Comparison of ENCODE assay signal across 13 cellular contexts in the genomic region with DNA sequence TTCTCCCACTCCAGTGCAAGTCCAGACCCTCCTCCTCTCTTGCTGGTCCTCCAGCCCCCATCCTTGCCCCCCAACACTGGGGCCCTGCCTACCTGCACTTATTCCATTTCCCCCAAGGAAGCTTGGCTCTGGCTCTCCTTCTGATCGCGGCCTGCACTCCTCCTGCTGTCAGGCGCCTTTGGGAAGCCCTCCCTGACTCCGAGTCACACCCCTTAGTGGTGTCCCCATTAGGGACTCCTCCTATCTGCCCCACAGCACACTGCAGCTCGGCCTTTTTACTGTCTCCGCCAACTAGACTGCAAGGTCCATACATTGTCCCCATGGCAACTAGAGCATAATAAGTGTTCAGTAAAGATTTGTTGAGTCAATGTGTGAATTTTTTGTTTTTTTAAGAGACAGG. TPM values are rescaled to one million over a fixed set of nuclear protein-coding genes. Genes with fewer than 3 reads are reported as not detected.
DNase-seq lines count a peak whose midpoint lies in the region; ATAC-seq and TF ChIP-seq lines count a peak whose summit lies in the region.
"Had no signal": no experiment of that assay in that cellular context is flagged by ENCODE, and none has a peak within 500 bp of the region (broad histone marks: within the 10 kb centered on the region; RNA-seq: fewer than 3 reads in every experiment).

No MANE protein-coding gene starts in this region.

- H3K36me3 ChIP-seq in suprapubic skin: no peaks in the 10 kb centered on the region
- H3K36me3 ChIP-seq: gastrocnemius medialis had no signal

- peaks cover 11% of the 10 kb centered on the region for H3K4me1 Mint-ChIP-seq in activated naive CD4-positive, alpha-beta T cell treated with anti-CD3 and anti-CD28 coated beads, Interleukin-2, amount 10 ng/mL, durations not matched to agents 7 days and 5 days
- peaks cover 6% of the 10 kb centered on the region for H3K4me1 Mint-ChIP-seq in activated T-helper 1 cell treated with anti-CD3 and anti-CD28 coated beads, Interleukin-12 subunit alpha, Interleukin-12 subunit beta, Interleukin-2, Interleukin-4 antibody, amounts not matched to agents 30 ng/mL and 10 ng/mL and 1 ng/mL, durations not matched to agents 14 hours and 24 hours and 36 hours (ENCODE audit: low read depth)

- H3K9me3 Mint-ChIP-seq in activated naive CD4-positive, alpha-beta T cell treated with anti-CD3 and anti-CD28 coated beads, Interleukin-2, amount 10 ng/mL, durations not matched to agents 7 days and 5 days: no peaks in the 10 kb centered on the region
- H3K9me3 Mint-ChIP-seq in activated naive CD4-positive, alpha-beta T cell treated with anti-CD3 and anti-CD28 coated beads, Interleukin-2, amount 50 U/mL, for 72 hours: no peaks in the 10 kb centered on the region
- no peaks in the 10 kb centered on the region for H3K9me3 Mint-ChIP-seq in activated T-helper 1 cell treated with anti-CD3 and anti-CD28 coated beads, Interleukin-12 subunit alpha, Interleukin-12 subunit beta, Interleukin-2, Interleukin-4 antibody, amounts not matched to agents 30 ng/mL and 10 ng/mL and 1 ng/mL, durations not matched to agents 14 hours and 24 hours and 36 hours

- no peak overlapping the region for H3K27ac ChIP-seq in suprapubic skin

- TF ChIP-seq CTCF in suprapubic skin (IDR thresholded peaks at IDR 0.05): no peak

- no peak for TF ChIP-seq POLR2A in suprapubic skin (IDR thresholded peaks at IDR 0.05)

- peak overlapping the region; percentile 57 for H3K4me3 Mint-ChIP-seq in activated naive CD4-positive, alpha-beta T cell treated with anti-CD3 and anti-CD28 coated beads, Interleukin-2, amount 10 ng/mL, durations not matched to agents 7 days and 5 days
- peak overlapping the region; percentile 70 for H3K4me3 Mint-ChIP-seq in activated T-helper 1 cell treated with anti-CD3 and anti-CD28 coated beads, Interleukin-12 subunit alpha, Interleukin-12 subunit beta, Interleukin-2, Interleukin-4 antibody, amounts not matched to agents 30 ng/mL and 10 ng/mL and 1 ng/mL, durations not matched to agents 14 hours and 24 hours and 36 hours

- H3K9me3 ChIP-seq in suprapubic skin: no peaks in the 10 kb centered on the region
- H3K9me3 ChIP-seq: gastrocnemius medialis had no signal

- WGBS in suprapubic skin: 86% methylated on average over 6 of the region's 6 CpGs

- peaks cover 76% of the 10 kb centered on the region for H3K27me3 Mint-ChIP-seq in activated naive CD4-positive, alpha-beta T cell treated with anti-CD3 and anti-CD28 coated beads, Interleukin-2, amount 10 ng/mL, durations not matched to agents 7 days and 5 days
- H3K27me3 Mint-ChIP-seq in activated T-helper 1 cell treated with anti-CD3 and anti-CD28 coated beads, Interleukin-12 subunit alpha, Interleukin-12 subunit beta, Interleukin-2, Interleukin-4 antibody, amounts not matched to agents 30 ng/mL and 10 ng/mL and 1 ng/mL, durations not matched to agents 14 hours and 24 hours and 36 hours (ENCODE audit: insufficient read depth): peaks cover 53% of the 10 kb centered on the region

- CTCF ChIA-PET in activated naive CD4-positive, alpha-beta T cell treated with anti-CD3 and anti-CD28 coated beads, Interleukin-2, amount 10 ng/mL, durations not matched to agents 7 days and 5 days (lab: Charles Lee): interaction anchor here (1.5 to 2.8 kb wide), 2 partner anchors 17 to 283 kb away, joined by 3 to 12 read pairs; no protein-coding TSS in a partner anchor
- CTCF ChIA-PET in HEK293T (lab: Yijun Ruan, JAX): interaction anchor here (0.5 kb wide), 1 partner anchor 273 kb away, joined by 3 read pairs; no protein-coding TSS in a partner anchor

- H3K27me3 ChIP-seq in suprapubic skin: peaks cover 23% of the 10 kb centered on the region

- peaks cover 31% of the 10 kb centered on the region for H3K4me1 ChIP-seq in suprapubic skin
- H3K4me1 ChIP-seq: gastrocnemius medialis had no signal

- DNase-seq in activated naive CD4-positive, alpha-beta T cell treated with anti-CD3 and anti-CD28 coated beads, Interleukin-2, amount 10 ng/mL, durations not matched to agents 7 days and 5 days: no peak
- DNase-seq in activated naive CD4-positive, alpha-beta T cell treated with anti-CD3 and anti-CD28 coated beads, Interleukin-2, amount 50 U/mL, for 72 hours (ENCODE audit: low spot score in 2 of 2): no peak
- no peak for DNase-seq in activated T-helper 1 cell treated with anti-CD3 and anti-CD28 coated beads, Interleukin-12 subunit alpha, Interleukin-12 subunit beta, Interleukin-2, Interleukin-4 antibody, amounts not matched to agents 30 ng/mL and 10 ng/mL and 1 ng/mL, durations not matched to agents 14 hours and 24 hours and 36 hours (ENCODE audit: low spot score)
- DNase-seq in iPS-NIHi7 (ENCODE audit: extremely low spot score) (peak; percentile 56), suprapubic skin (ENCODE audit: low spot score in 2 of 2) (no peak), HEK293T (ENCODE audit: extremely low spot score) (no peak)
- DNase-seq in activated effector memory CD4-positive, alpha-beta T cell treated with Interleukin-2 at 50 U/mL for 16 hours: no peak
- DNase-seq: DMS79; effector memory CD4-positive, alpha-beta T cell; gastrocnemius medialis; left colon; NCI-H226 had no signal

- POLR2A ChIA-PET in HEK293T (lab: Yijun Ruan, JAX): no interaction called here

- intact Hi-C loops in activated T-helper 1 cell treated with anti-CD3 and anti-CD28 coated beads, Interleukin-12 subunit alpha, Interleukin-12 subunit beta, Interleukin-2, Interleukin-4 antibody, amounts not matched to agents 30 ng/mL and 10 ng/mL and 1 ng/mL, durations not matched to agents 14 hours and 24 hours and 36 hours (cut with micrococcal nuclease): loop anchor here (2.0 kb wide), 1 partner anchor 391 kb away; the partner anchor contains the start of gene SLC4A8

- H3K36me3 Mint-ChIP-seq in activated naive CD4-positive, alpha-beta T cell treated with anti-CD3 and anti-CD28 coated beads, Interleukin-2, amount 10 ng/mL, durations not matched to agents 7 days and 5 days: no peaks in the 10 kb centered on the region
- no peaks in the 10 kb centered on the region for H3K36me3 Mint-ChIP-seq in activated naive CD4-positive, alpha-beta T cell treated with anti-CD3 and anti-CD28 coated beads, Interleukin-2, amount 50 U/mL, for 72 hours
- H3K36me3 Mint-ChIP-seq in activated T-helper 1 cell treated with anti-CD3 and anti-CD28 coated beads, Interleukin-12 subunit alpha, Interleukin-12 subunit beta, Interleukin-2, Interleukin-4 antibody, amounts not matched to agents 30 ng/mL and 10 ng/mL and 1 ng/mL, durations not matched to agents 14 hours and 24 hours and 36 hours (ENCODE audit: low read depth): no peaks in the 10 kb centered on the region

- ATAC-seq in activated naive CD4-positive, alpha-beta T cell treated with anti-CD3 and anti-CD28 coated beads, Interleukin-2, amount 50 U/mL, for 72 hours: no peak
- ATAC-seq in HG03159 (IDR thresholded peaks at IDR 0.05; ENCODE audit: unreplicated experiment): no peak
- ATAC-seq: gastrocnemius medialis had no signal

- no peak for TF ChIP-seq EP300 in suprapubic skin (IDR thresholded peaks at IDR 0.05)

- no peak overlapping the region for H3K27ac Mint-ChIP-seq in activated naive CD4-positive, alpha-beta T cell treated with anti-CD3 and anti-CD28 coated beads, Interleukin-2, amount 10 ng/mL, durations not matched to agents 7 days and 5 days
- H3K27ac Mint-ChIP-seq in activated naive CD4-positive, alpha-beta T cell treated with anti-CD3 and anti-CD28 coated beads, Interleukin-2, amount 50 U/mL, for 72 hours: no peak overlapping the region
- H3K27ac Mint-ChIP-seq in activated T-helper 1 cell treated with anti-CD3 and anti-CD28 coated beads, Interleukin-12 subunit alpha, Interleukin-12 subunit beta, Interleukin-2, Interleukin-4 antibody, amounts not matched to agents 30 ng/mL and 10 ng/mL and 1 ng/mL, durations not matched to agents 14 hours and 24 hours and 36 hours: no peak overlapping the region

- H3K4me3 ChIP-seq in suprapubic skin: peak overlapping the region; percentile 64

TF ChIP-seq in HEK293T, 16 proteins besides CTCF, POLR2A, EP300 and RAD21:
- TF ChIP-seq LEF1 (IDR thresholded peaks at IDR 0.05; ENCODE audit: borderline replicate concordance) (no peak), ARNT (IDR thresholded peaks at IDR 0.05) (no peak), BHLHE40 (IDR thresholded peaks at IDR 0.05; ENCODE audit: borderline replicate concordance) (no peak), SUZ12 (IDR thresholded peaks at IDR 0.05) (no peak), FOXM1 (IDR thresholded peaks at IDR 0.05; ENCODE audit: borderline replicate concordance) (no peak), CTBP1 (IDR thresholded peaks at IDR 0.05; ENCODE audit: borderline replicate concordance) (no peak), L3MBTL2 (conservative IDR thresholded peaks at IDR 0.05) (no peak), TARDBP (IDR thresholded peaks at IDR 0.05) (no peak), HDGF (IDR thresholded peaks at IDR 0.05; ENCODE audit: borderline replicate concordance) (no peak), FOXK2 (IDR thresholded peaks at IDR 0.05) (no peak), ZNF384 (IDR thresholded peaks at IDR 0.05) (no peak), FOXA1 (IDR thresholded peaks at IDR 0.05) (no peak), SP1 (IDR thresholded peaks at IDR 0.05) (no peak), NFRKB (IDR thresholded peaks at IDR 0.05) (no peak), ELF4 (IDR thresholded peaks at IDR 0.05) (no peak)
- TF ChIP-seq, protein P1, sequence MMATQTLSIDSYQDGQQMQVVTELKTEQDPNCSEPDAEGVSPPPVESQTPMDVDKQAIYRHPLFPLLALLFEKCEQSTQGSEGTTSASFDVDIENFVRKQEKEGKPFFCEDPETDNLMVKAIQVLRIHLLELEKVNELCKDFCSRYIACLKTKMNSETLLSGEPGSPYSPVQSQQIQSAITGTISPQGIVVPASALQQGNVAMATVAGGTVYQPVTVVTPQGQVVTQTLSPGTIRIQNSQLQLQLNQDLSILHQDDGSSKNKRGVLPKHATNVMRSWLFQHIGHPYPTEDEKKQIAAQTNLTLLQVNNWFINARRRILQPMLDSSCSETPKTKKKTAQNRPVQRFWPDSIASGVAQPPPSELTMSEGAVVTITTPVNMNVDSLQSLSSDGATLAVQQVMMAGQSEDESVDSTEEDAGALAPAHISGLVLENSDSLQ (IDR thresholded peaks at IDR 0.05): no peak

RNA-seq across cellular contexts. Expression of gene FIGNL2, which starts 32.9 kb away (rescaled TPM):
- total RNA-seq in activated naive CD4-positive, alpha-beta T cell treated with anti-CD3 and anti-CD28 coated beads, Interleukin-2, amount 50 U/mL, for 72 hours: under 1 TPM; 0.30 to 0.54 TPM
- 0.15 and 0.18 TPM in 2 replicates for total RNA-seq in activated T-helper 1 cell treated with anti-CD3 and anti-CD28 coated beads, Interleukin-12 subunit alpha, Interleukin-12 subunit beta, Interleukin-2, Interleukin-4 antibody, amounts not matched to agents 30 ng/mL and 10 ng/mL and 1 ng/mL, durations not matched to agents 14 hours and 24 hours and 36 hours
- total RNA-seq in suprapubic skin: under 1 TPM; 0.16 to 0.40 (median 0.32) TPM
